Comparison of ENCODE assay signal across 8 cellular contexts in the genomic region with DNA sequence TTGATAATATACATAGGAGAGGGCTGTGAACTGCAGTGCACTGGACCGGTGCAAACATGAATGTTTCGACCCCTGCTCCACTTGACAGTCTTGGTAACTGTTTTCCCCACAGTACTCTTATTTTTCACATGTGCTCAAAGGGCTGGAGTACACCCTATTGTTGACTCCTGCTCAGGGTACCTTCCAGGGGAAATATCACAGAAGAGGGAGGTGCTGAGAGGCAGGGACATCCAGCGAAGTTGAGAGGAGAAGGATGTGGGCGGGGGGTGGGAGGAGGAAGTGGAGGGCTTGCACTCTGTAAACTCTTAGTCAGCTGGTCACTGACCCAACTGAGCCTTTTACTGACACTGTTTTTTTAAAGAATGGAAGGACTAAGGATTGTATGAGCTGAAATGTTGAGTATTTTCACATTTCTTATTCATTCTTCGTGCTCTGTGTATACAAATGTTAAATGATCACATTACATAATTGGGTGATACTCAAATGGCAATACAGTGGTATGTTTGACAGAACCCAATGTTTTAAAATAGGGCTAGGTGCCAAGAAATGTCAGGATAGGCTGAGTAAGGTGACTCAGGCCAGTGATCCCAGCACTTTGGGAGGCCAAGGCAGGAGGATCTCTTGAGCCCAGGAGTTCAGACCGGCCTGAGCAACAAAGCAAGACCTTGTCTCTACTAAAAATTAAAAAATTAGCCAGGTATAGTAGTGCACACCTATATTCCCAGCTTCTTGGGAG. TPM values are rescaled to one million over a fixed set of nuclear protein-coding genes. Genes with fewer than 3 reads are reported as not detected.
DNase-seq lines count a peak whose midpoint lies in the region; ATAC-seq lines count a peak whose summit lies in the region.

No MANE protein-coding gene starts in this region.

- no peaks in the 10 kb centered on the region for H3K9me3 Mint-ChIP-seq in activated T-helper 17 cell treated with anti-CD3 and anti-CD28 coated beads, Interleukin-2, amount 50 U/mL, for 72 hours

- no peaks in the 10 kb centered on the region for H3K27me3 Mint-ChIP-seq in activated T-helper 17 cell treated with anti-CD3 and anti-CD28 coated beads, Interleukin-2, amount 50 U/mL, for 72 hours

- H3K4me1 Mint-ChIP-seq in activated T-helper 17 cell treated with anti-CD3 and anti-CD28 coated beads, Interleukin-2, amount 50 U/mL, for 72 hours = peaks cover 84% of the 10 kb centered on the region

- DNase-seq in HK-2 (ENCODE audit: unreplicated experiment) = peak; percentile 25
- peak; percentile 14 to 70 for DNase-seq in lung microvascular endothelial cell (ENCODE audit: low read depth in 2 of 2)
- DNase-seq in stimulated activated CD4-positive, alpha-beta T cell treated with anti-CD3 and anti-CD28 coated beads, Interleukin-4, amount 100 ng/mL, for 24 hours = no peak
- DNase-seq in G401 (ENCODE audit: low spot score) = no peak
- no peak for DNase-seq in T1000 (lab: John Stamatoyannopoulos, UW)
- DNase-seq in GM19238 (ENCODE audit: insufficient read length, low spot score) = no peak

- H3K36me3 Mint-ChIP-seq in activated T-helper 17 cell treated with anti-CD3 and anti-CD28 coated beads, Interleukin-2, amount 50 U/mL, for 72 hours (ENCODE audit: low read depth) = peaks cover 28% of the 10 kb centered on the region

- ATAC-seq in GM18511 (IDR thresholded peaks at IDR 0.05; ENCODE audit: unreplicated experiment) = peak; percentile 35
- ATAC-seq in activated T-helper 17 cell treated with anti-CD3 and anti-CD28 coated beads, Interleukin-2, amount 50 U/mL, for 72 hours (replicated peaks) = peak; percentile 30

- in situ Hi-C loops in G401 (cut with HindIII; ENCODE audit: low sequenced_read_pairs) = no loop called here

- H3K27ac Mint-ChIP-seq in activated T-helper 17 cell treated with anti-CD3 and anti-CD28 coated beads, Interleukin-2, amount 50 U/mL, for 72 hours = peak overlapping the region; percentile 79

- H3K4me3 Mint-ChIP-seq in activated T-helper 17 cell treated with anti-CD3 and anti-CD28 coated beads, Interleukin-2, amount 50 U/mL, for 72 hours = peak overlapping the region; percentile 73

RNA-seq across cellular contexts. Expression of gene INPP4A, which starts 10.0 kb away (rescaled TPM):
- 10 to 100 TPM; 66.4 to 74.8 TPM for total RNA-seq in activated T-helper 17 cell treated with anti-CD3 and anti-CD28 coated beads, Interleukin-2, amount 50 U/mL, for 72 hours
- 14.2 and 18.5 TPM in 2 replicates for total RNA-seq in lung microvascular endothelial cell
- 11.3 and 15.2 TPM in 2 replicates for total RNA-seq in G401 (2014; rRNA removed; shearing (Covaris generic))

Comparison
In these comparisons a context has a peak if more than half of its experiments do, and no peak if none do; other contexts are left out.
1. DNase-seq: peak in HK-2 (single experiment) and lung microvascular endothelial cell (2 of 2); none in stimulated activated CD4-positive, alpha-beta T cell treated with anti-CD3 and anti-CD28 coated beads, Interleukin-4, amount 100 ng/mL, for 24 hours (single experiment), G401 (single experiment), T1000 (single experiment) and GM19238 (single experiment).